In genomic region chr1:28887418-28887834, GRCh38 we compare ENCODE assay signal across 8 cellular contexts. TPM values are rescaled to one million over a fixed set of nuclear protein-coding genes. Genes with fewer than 3 reads are reported as not detected.
DNase-seq lines count a peak whose midpoint lies in the region; ATAC-seq and TF ChIP-seq lines count a peak whose summit lies in the region.

No MANE protein-coding gene starts in this region.

- H3K9ac ChIP-seq in HUES64 (ENCODE audit: low read depth, low read length): 0 out of 2 replicates have a peak overlapping the region, but pooled peaks have one; percentile 17

- peaks cover 42% of the 10 kb centered on the region for H3K4me1 ChIP-seq in CD8-positive, alpha-beta memory T cell (ENCODE audit: insufficient read depth, low read length)
- H3K4me1 ChIP-seq in HUES64 (ENCODE audit: insufficient read depth, low read length) (peaks cover 33% of the 10 kb centered on the region), neutrophil (ENCODE audit: control insufficient read depth in 1 of 2, insufficient read depth in 1 of 2, low read depth in 1 of 2, low read length in 1 of 2) (peaks cover 44 to 48% of the 10 kb centered on the region in 2 experiments)

- H3K27ac Mint-ChIP-seq in CD8-positive, alpha-beta memory T cell: peak overlapping the region; percentile 58 to 98 (median 94)

- H3K9me3 ChIP-seq in CD8-positive, alpha-beta memory T cell (ENCODE audit: low read length): no peaks in the 10 kb centered on the region
- H3K9me3 ChIP-seq in HUES64 (ENCODE audit: insufficient read depth, low read depth, low read length) (no peaks in the 10 kb centered on the region), neutrophil (no peaks in the 10 kb centered on the region)

- DNase-seq in CD8-positive, alpha-beta memory T cell: peak; percentile 43 to 77 (median 69)
- peak; percentile 48 for DNase-seq in activated T-cell treated with anti-CD3 and anti-CD28 coated beads, Interleukin-2, amount 50 U/mL, for 4 hours
- DNase-seq in fibroblast of mammary gland (ENCODE audit: low read depth): no peak
- DNase-seq in NCI-H2196 (lab: John Stamatoyannopoulos, UW; ENCODE audit: unreplicated experiment): no peak
- DNase-seq in GM19240 (ENCODE audit: insufficient read length, low spot score): no peak

- peaks cover 49 to 77% (median 62%) of the 10 kb centered on the region in 3 donors for H3K4me1 Mint-ChIP-seq in CD8-positive, alpha-beta memory T cell
- peaks cover 49% of the 10 kb centered on the region for H3K4me1 Mint-ChIP-seq in activated T-cell treated with anti-CD3 and anti-CD28 coated beads, Interleukin-2, amount 50 U/mL, for 4 hours (ENCODE audit: low read depth)

- peaks cover 0 to 5% of the 10 kb centered on the region in 2 donors for H3K27me3 Mint-ChIP-seq in CD8-positive, alpha-beta memory T cell
- H3K27me3 Mint-ChIP-seq in activated T-cell treated with anti-CD3 and anti-CD28 coated beads, Interleukin-2, amount 50 U/mL, for 4 hours (ENCODE audit: low read depth): no peaks in the 10 kb centered on the region

- peak; percentile 10 to 11 for ATAC-seq in activated T-cell treated with anti-CD3 and anti-CD28 coated beads, Interleukin-2, amount 50 U/mL, for 4 hours
- no peak for ATAC-seq in GM21360 (IDR thresholded peaks at IDR 0.05; ENCODE audit: unreplicated experiment)

- no peaks in the 10 kb centered on the region for H3K36me3 ChIP-seq in CD8-positive, alpha-beta memory T cell (ENCODE audit: insufficient read depth, low read length)
- H3K36me3 ChIP-seq in HUES64 (ENCODE audit: insufficient read depth, low read length): no peaks in the 10 kb centered on the region
- H3K36me3 ChIP-seq in neutrophil: no peaks in the 10 kb centered on the region

- H3K9me3 Mint-ChIP-seq in CD8-positive, alpha-beta memory T cell: no peaks in the 10 kb centered on the region
- peaks cover 3% of the 10 kb centered on the region for H3K9me3 Mint-ChIP-seq in activated T-cell treated with anti-CD3 and anti-CD28 coated beads, Interleukin-2, amount 50 U/mL, for 4 hours

- peak overlapping the region; percentile 88 for H3K4me3 ChIP-seq in CD8-positive, alpha-beta memory T cell (ENCODE audit: low read length)
- H3K4me3 ChIP-seq in HUES64 (ENCODE audit: low read length): peak overlapping the region; percentile 78
- H3K4me3 ChIP-seq in fibroblast of mammary gland (ENCODE audit: control insufficient read depth, low read depth, low read length): peak overlapping the region; percentile 64
- H3K4me3 ChIP-seq in neutrophil (ENCODE audit: low read depth in 1 of 2, low read length in 1 of 2): peak overlapping the region; percentile 92 to 97

- CTCF ChIA-PET in CD8-positive, alpha-beta memory T cell (lab: Charles Lee): interaction anchor here (1.9 to 2.8 kb wide), 2 partner anchors 10 to 26 kb away, joined by 7 to 10 read pairs; partner anchors contain the start of gene EPB41

- TF ChIP-seq CTCF in fibroblast of mammary gland (conservative IDR thresholded peaks at IDR 0.05; ENCODE audit: control insufficient read depth, insufficient read depth, low read depth, low read length): no peak
- TF ChIP-seq CTCF in neutrophil (IDR thresholded peaks at IDR 0.05): no peak

- peaks cover 0 to 10% (median 0%) of the 10 kb centered on the region in 3 donors for H3K36me3 Mint-ChIP-seq in CD8-positive, alpha-beta memory T cell
- H3K36me3 Mint-ChIP-seq in activated T-cell treated with anti-CD3 and anti-CD28 coated beads, Interleukin-2, amount 50 U/mL, for 4 hours (ENCODE audit: insufficient read depth): no peaks in the 10 kb centered on the region

- POLR2A ChIA-PET in CD8-positive, alpha-beta memory T cell (lab: Charles Lee): interaction anchor here (0.6 to 0.8 kb wide), 2 partner anchors 27 to 294 kb away, joined by 4 read pairs; partner anchors contain the start of genes EPB41 and SRSF4

- peak overlapping the region; percentile 83 for H3K27ac ChIP-seq in CD8-positive, alpha-beta memory T cell (ENCODE audit: low read depth, low read length)
- no peak overlapping the region for H3K27ac ChIP-seq in HUES64 (ENCODE audit: low read depth, low read length)
- peak overlapping the region; percentile 95 for H3K27ac ChIP-seq in neutrophil

- peak overlapping the region; percentile 90 to 98 (median 94) for H3K4me3 Mint-ChIP-seq in CD8-positive, alpha-beta memory T cell
- peak overlapping the region; percentile 92 for H3K4me3 Mint-ChIP-seq in activated T-cell treated with anti-CD3 and anti-CD28 coated beads, Interleukin-2, amount 50 U/mL, for 4 hours

- under 1% methylated on average over 41 of the region's 41 CpGs for WGBS in HUES64

- no peaks in the 10 kb centered on the region for H3K27me3 ChIP-seq in CD8-positive, alpha-beta memory T cell (ENCODE audit: insufficient read depth, low read length, poor library complexity, severe bottlenecking)
- H3K27me3 ChIP-seq in HUES64 (ENCODE audit: insufficient read depth, low read length) (peaks cover 12% of the 10 kb centered on the region; the same call in 1 of the 2 replicates), neutrophil (no peaks in the 10 kb centered on the region)

RNA-seq across cellular contexts. Expression of gene EPB41, which starts 26.9 kb away (rescaled TPM):
- 10 to 100 TPM; 89.9 to 93.6 TPM for total RNA-seq in CD8-positive, alpha-beta memory T cell
- 96.2 TPM for polyA plus RNA-seq in CD8-positive, alpha-beta memory T cell
- 50.5 TPM for polyA plus RNA-seq in HUES64 (2013, experiment 1 of 2)
- polyA plus RNA-seq in HUES64 (2013, experiment 2 of 2): 54.1 TPM
- total RNA-seq in activated T-cell treated with anti-CD3 and anti-CD28 coated beads, Interleukin-2, amount 50 U/mL, for 4 hours: 10 to 100 TPM; 64.3 to 66.3 (median 65.8) TPM

Comparison
In these comparisons a context has a peak if more than half of its experiments do, and no peak if none do; other contexts are left out.
1. DNase-seq: peak in CD8-positive, alpha-beta memory T cell (5 of 5) and activated T-cell treated with anti-CD3 and anti-CD28 coated beads, Interleukin-2, amount 50 U/mL, for 4 hours (single experiment); none in fibroblast of mammary gland (single experiment), NCI-H2196 (single experiment) and GM19240 (single experiment).
2. Peak in every context shown above with its lines, with median percentiles within 50 percentile points of each other: H3K4me3 ChIP-seq.